ENCODE assay signal across 2 cellular contexts in genomic region chr2:191178066-191178701, GRCh38.
TF ChIP-seq lines count a peak whose summit lies in the region.

No MANE protein-coding gene starts in this region.

TF ChIP-seq in liver, 16 proteins besides CTCF, POLR2A, EP300 and RAD21:
- TF ChIP-seq GABPA (IDR thresholded peaks at IDR 0.05 in 1 of 2, conservative IDR thresholded peaks at IDR 0.05 in 1 of 2) (no peak), EGR1 (IDR thresholded peaks at IDR 0.05; ENCODE audit: low read depth in 2 of 2) (no peak), YY1 (IDR thresholded peaks at IDR 0.05) (peak; percentile 85), HNF4A (conservative IDR thresholded peaks at IDR 0.05) (peak; percentile 24 to 68), RXRA (IDR thresholded peaks at IDR 0.05) (peak; percentile 45 to 55), JUND (IDR thresholded peaks at IDR 0.05) (peak in 1 of 2 donors; percentile 53), SP1 (IDR thresholded peaks at IDR 0.05) (peak; percentile 65)
- TF ChIP-seq, protein P1, sequence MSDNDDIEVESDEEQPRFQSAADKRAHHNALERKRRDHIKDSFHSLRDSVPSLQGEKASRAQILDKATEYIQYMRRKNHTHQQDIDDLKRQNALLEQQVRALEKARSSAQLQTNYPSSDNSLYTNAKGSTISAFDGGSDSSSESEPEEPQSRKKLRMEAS (IDR thresholded peaks at IDR 0.05): peak; percentile 0

TF ChIP-seq in HepG2, 621 proteins besides CTCF, POLR2A, EP300 and RAD21:
- no peak for TF ChIP-seq IRX3 (CRISPR knock-in tag; IDR thresholded peaks at IDR 0.05; ENCODE audit: borderline replicate concordance, low read depth)
- no peak for TF ChIP-seq SNAPC2 (CRISPR knock-in tag; IDR thresholded peaks at IDR 0.05)
- TF ChIP-seq SP140L (CRISPR knock-in tag; IDR thresholded peaks at IDR 0.05; ENCODE audit: borderline replicate concordance): no peak
- no peak for TF ChIP-seq ZMYM2 (CRISPR knock-in tag; IDR thresholded peaks at IDR 0.05)
- no peak for TF ChIP-seq ZNF101 (CRISPR knock-in tag; IDR thresholded peaks at IDR 0.05; ENCODE audit: borderline replicate concordance, low read depth)
- TF ChIP-seq ZNF788 (CRISPR knock-in tag; IDR thresholded peaks at IDR 0.05; ENCODE audit: borderline replicate concordance): no peak
- TF ChIP-seq, protein P2, sequence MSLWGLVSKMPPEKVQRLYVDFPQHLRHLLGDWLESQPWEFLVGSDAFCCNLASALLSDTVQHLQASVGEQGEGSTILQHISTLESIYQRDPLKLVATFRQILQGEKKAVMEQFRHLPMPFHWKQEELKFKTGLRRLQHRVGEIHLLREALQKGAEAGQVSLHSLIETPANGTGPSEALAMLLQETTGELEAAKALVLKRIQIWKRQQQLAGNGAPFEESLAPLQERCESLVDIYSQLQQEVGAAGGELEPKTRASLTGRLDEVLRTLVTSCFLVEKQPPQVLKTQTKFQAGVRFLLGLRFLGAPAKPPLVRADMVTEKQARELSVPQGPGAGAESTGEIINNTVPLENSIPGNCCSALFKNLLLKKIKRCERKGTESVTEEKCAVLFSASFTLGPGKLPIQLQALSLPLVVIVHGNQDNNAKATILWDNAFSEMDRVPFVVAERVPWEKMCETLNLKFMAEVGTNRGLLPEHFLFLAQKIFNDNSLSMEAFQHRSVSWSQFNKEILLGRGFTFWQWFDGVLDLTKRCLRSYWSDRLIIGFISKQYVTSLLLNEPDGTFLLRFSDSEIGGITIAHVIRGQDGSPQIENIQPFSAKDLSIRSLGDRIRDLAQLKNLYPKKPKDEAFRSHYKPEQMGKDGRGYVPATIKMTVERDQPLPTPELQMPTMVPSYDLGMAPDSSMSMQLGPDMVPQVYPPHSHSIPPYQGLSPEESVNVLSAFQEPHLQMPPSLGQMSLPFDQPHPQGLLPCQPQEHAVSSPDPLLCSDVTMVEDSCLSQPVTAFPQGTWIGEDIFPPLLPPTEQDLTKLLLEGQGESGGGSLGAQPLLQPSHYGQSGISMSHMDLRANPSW (CRISPR knock-in tag; IDR thresholded peaks at IDR 0.05; ENCODE audit: borderline replicate concordance): no peak
- TF ChIP-seq ZNF33A (CRISPR knock-in tag; IDR thresholded peaks at IDR 0.05; ENCODE audit: borderline replicate concordance): no peak
- TF ChIP-seq KAT8 (CRISPR knock-in tag; IDR thresholded peaks at IDR 0.05): no peak
- TF ChIP-seq ZNF430 (CRISPR knock-in tag; IDR thresholded peaks at IDR 0.05): no peak
- TF ChIP-seq RARG (CRISPR knock-in tag; IDR thresholded peaks at IDR 0.05; ENCODE audit: low read depth): no peak
- TF ChIP-seq PAF1 (CRISPR knock-in tag; IDR thresholded peaks at IDR 0.05): no peak
- no peak for TF ChIP-seq ETV6 (CRISPR knock-in tag; conservative IDR thresholded peaks at IDR 0.05)
- no peak for TF ChIP-seq KLF16 (CRISPR knock-in tag; IDR thresholded peaks at IDR 0.05)
- TF ChIP-seq, protein P3, sequence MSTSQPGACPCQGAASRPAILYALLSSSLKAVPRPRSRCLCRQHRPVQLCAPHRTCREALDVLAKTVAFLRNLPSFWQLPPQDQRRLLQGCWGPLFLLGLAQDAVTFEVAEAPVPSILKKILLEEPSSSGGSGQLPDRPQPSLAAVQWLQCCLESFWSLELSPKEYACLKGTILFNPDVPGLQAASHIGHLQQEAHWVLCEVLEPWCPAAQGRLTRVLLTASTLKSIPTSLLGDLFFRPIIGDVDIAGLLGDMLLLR (CRISPR knock-in tag; IDR thresholded peaks at IDR 0.05): no peak
- no peak for TF ChIP-seq TMF1 (CRISPR knock-in tag; IDR thresholded peaks at IDR 0.05; ENCODE audit: low read depth)
- TF ChIP-seq GMEB2 (CRISPR knock-in tag; IDR thresholded peaks at IDR 0.05; ENCODE audit: low read depth): no peak
- TF ChIP-seq SP2 (CRISPR knock-in tag; IDR thresholded peaks at IDR 0.05): no peak
